8 cellular contexts compared by ENCODE assay signal in the genomic region with DNA sequence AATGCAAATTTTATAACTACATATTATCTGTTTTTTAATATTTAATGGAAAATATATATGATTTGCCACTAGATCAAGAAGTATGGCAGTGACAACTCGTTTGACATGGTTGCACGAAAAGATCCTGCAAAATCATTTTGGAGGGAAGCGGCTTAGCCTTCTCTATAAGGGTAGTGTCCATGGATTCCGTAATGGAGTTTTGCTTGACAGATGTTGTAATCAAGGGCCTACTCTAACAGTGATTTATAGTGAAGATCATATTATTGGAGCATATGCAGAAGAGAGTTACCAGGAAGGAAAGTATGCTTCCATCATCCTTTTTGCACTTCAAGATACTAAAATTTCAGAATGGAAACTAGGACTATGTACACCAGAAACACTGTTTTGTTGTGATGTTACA. TPM values are rescaled to one million over a fixed set of nuclear protein-coding genes. Genes with fewer than 3 reads are reported as not detected.
A peak's percentile ranks its signal among the peaks of the same experiment; 100 is the strongest.
DNase-seq lines count a peak whose midpoint lies in the region; ATAC-seq and TF ChIP-seq lines count a peak whose summit lies in the region.
"Had no signal": no experiment of that assay in that cellular context is flagged by ENCODE, and none has a peak within 500 bp of the region (broad histone marks: within the 10 kb centered on the region; RNA-seq: fewer than 3 reads in every experiment).

No MANE protein-coding gene starts in this region.

- intact Hi-C loops in spleen (cut with DNase I; ENCODE audit: low total_unique reads): no loop called here

- H3K4me1 ChIP-seq in spleen (peaks cover 9 to 85% (median 63%) of the 10 kb centered on the region in 6 donors), BE2C (no peaks in the 10 kb centered on the region)

- ATAC-seq in GM18502 (IDR thresholded peaks at IDR 0.05; ENCODE audit: poor library complexity, unreplicated experiment) (peak; percentile 40), HG03097 (IDR thresholded peaks at IDR 0.05; ENCODE audit: low FRiP score, unreplicated experiment) (no peak)

- no peak overlapping the region for H3K27ac ChIP-seq in RWPE1
- peak overlapping the region; percentile 56 to 90 (median 80) for H3K27ac ChIP-seq in spleen
- H3K27ac ChIP-seq: HL-60 had no signal

- no peak for TF ChIP-seq CTCF in RWPE1 (conservative IDR thresholded peaks at IDR 0.05; ENCODE audit: low read depth)
- TF ChIP-seq CTCF in fibroblast of pulmonary artery (IDR thresholded peaks at IDR 0.05; ENCODE audit: low read length, missing control alignments): no peak
- TF ChIP-seq CTCF in spleen (IDR thresholded peaks at IDR 0.05 in 8 of 11, conservative IDR thresholded peaks at IDR 0.05 in 3 of 11): no peak
- TF ChIP-seq CTCF in BE2C (IDR thresholded peaks at IDR 0.05; ENCODE audit: low read depth, low read length): no peak

- 14 to 18% (median 16%) methylated on average over 4 of the region's 4 CpGs for WGBS in spleen, 5 donors

- H3K27me3 ChIP-seq in spleen (replicated peaks in 1 of 7): no peaks in the 10 kb centered on the region
- no peaks in the 10 kb centered on the region for H3K27me3 ChIP-seq in BE2C

- POLR2A ChIA-PET in RWPE1 (lab: Yijun Ruan, JAX; ENCODE audit: low non-redundant PET): no interaction called here

- peaks cover 0 to 17% (median 4%) of the 10 kb centered on the region in 6 donors for H3K36me3 ChIP-seq in spleen
- no peaks in the 10 kb centered on the region for H3K36me3 ChIP-seq in BE2C

- peaks cover 0 to 23% (median 19%) of the 10 kb centered on the region in 8 donors for H3K9me3 ChIP-seq in spleen
- no peaks in the 10 kb centered on the region for H3K9me3 ChIP-seq in BE2C

- no peak for TF ChIP-seq POLR2A in spleen (IDR thresholded peaks at IDR 0.05)

- CTCF ChIA-PET in RWPE1 (lab: Yijun Ruan, JAX): interaction anchor here (1.1 kb wide), 1 partner anchor 33 kb away, joined by 6 read pairs; no protein-coding TSS in a partner anchor

- DNase-seq in RWPE1 (ENCODE audit: low spot score) (peak; percentile 8), fibroblast of pulmonary artery (ENCODE audit: low read depth) (peak; percentile 17), spleen (no peak), BE2C (no peak), SHP77 (lab: John Stamatoyannopoulos, UW) (no peak)

- peak overlapping the region; percentile 48 for H3K4me3 ChIP-seq in fibroblast of pulmonary artery (replicated peaks; ENCODE audit: low read depth, low read length)
- H3K4me3 ChIP-seq in spleen: peak overlapping the region; percentile 37 to 70 (median 50)
- no peak overlapping the region for H3K4me3 ChIP-seq in BE2C (ENCODE audit: low read depth, low read length)

RNA-seq across cellular contexts. Expression of a gene that starts 0.5 kb away (rescaled TPM):
- 10 to 100 TPM; 32.3 to 96.1 (median 76.0) TPM for total RNA-seq in spleen
- polyA plus RNA-seq in spleen: 100 to 1,000 TPM in 1 of 3 donors, 10 to 100 TPM in 2; 45.0 to 107 (median 93.4) TPM
- not detected for polyA plus RNA-seq in BE2C (2012; ENCODE audit: insufficient read depth, insufficient read length, low read depth)

RNA-seq across cellular contexts. Expression of a gene that starts 29.9 kb away (rescaled TPM):
- 10 to 100 TPM; 23.3 to 60.3 (median 37.4) TPM for total RNA-seq in spleen
- 10 to 100 TPM; 10.3 to 15.9 (median 10.6) TPM for polyA plus RNA-seq in spleen
- not detected for polyA plus RNA-seq in BE2C (2012; ENCODE audit: insufficient read depth, insufficient read length, low read depth)

Comparison
In these comparisons a context has a peak if more than half of its experiments do, and no peak if none do; other contexts are left out.
1. DNase-seq: peak in RWPE1 (single experiment) and fibroblast of pulmonary artery (single experiment); none in spleen (single experiment), BE2C (single experiment) and SHP77 (0 of 2).